In the genomic region with DNA sequence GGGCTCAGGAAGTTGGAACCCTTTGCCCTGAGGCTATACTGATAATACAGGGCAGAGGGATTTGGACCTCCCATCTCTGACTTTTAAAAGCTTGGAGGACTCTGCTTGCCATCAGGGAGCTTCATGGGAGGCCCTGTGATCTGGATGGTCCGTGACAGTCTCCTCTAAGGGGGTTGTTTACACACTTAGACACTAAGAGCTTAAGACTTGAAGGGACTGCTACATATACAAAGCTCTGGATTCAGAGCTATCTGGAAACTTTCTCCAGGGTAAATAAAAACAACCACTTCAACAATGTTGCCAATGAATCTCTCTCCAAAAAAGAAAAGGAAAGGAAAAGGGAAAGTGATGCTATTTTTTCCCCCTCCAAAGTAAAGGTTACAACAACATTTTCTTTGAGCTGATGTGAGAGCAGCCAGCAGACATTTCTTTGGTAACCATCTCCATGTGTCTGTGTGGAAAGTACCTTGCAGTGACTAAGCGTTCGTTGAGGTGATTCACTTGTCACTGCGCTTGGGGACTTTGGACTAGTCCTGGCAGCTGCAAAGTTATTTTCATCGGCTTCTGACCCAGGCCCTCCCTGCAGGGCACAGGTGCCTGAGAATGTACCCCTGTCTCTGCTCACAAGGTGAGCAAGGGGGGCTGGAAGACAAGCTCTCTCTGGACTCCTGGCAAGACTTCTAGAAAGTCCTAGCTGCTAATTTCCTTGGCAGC, we compare ENCODE assay signal across 8 cellular contexts.
DNase-seq lines count a peak whose midpoint lies in the region; ATAC-seq and TF ChIP-seq lines count a peak whose summit lies in the region.

No MANE protein-coding gene starts in this region.

- H3K36me3 Mint-ChIP-seq in activated T-helper 17 cell treated with anti-CD3 and anti-CD28 coated beads, Interleukin-2, amount 50 U/mL, for 72 hours (ENCODE audit: low read depth): no peaks in the 10 kb centered on the region
- H3K36me3 Mint-ChIP-seq in CD8-positive, alpha-beta memory T cell: no peaks in the 10 kb centered on the region

- POLR2A ChIA-PET in CD8-positive, alpha-beta memory T cell (lab: Charles Lee): no interaction called here

- no peaks in the 10 kb centered on the region for H3K9me3 ChIP-seq in left lung
- no peaks in the 10 kb centered on the region for H3K9me3 ChIP-seq in CD8-positive, alpha-beta memory T cell (ENCODE audit: low read length)

- no peak overlapping the region for H3K27ac Mint-ChIP-seq in activated T-helper 17 cell treated with anti-CD3 and anti-CD28 coated beads, Interleukin-2, amount 50 U/mL, for 72 hours
- no peak overlapping the region for H3K27ac Mint-ChIP-seq in CD8-positive, alpha-beta memory T cell

- H3K27me3 ChIP-seq in left lung: no peaks in the 10 kb centered on the region
- H3K27me3 ChIP-seq in CD8-positive, alpha-beta memory T cell (ENCODE audit: insufficient read depth, low read length, poor library complexity, severe bottlenecking): no peaks in the 10 kb centered on the region

- no peaks in the 10 kb centered on the region for H3K36me3 ChIP-seq in left lung
- H3K36me3 ChIP-seq in CD8-positive, alpha-beta memory T cell (ENCODE audit: insufficient read depth, low read length): no peaks in the 10 kb centered on the region

- intact Hi-C loops in left lung (cut with DNase I): no loop called here

- TF ChIP-seq CTCF in left lung (IDR thresholded peaks at IDR 0.05): no peak

- no peak overlapping the region for H3K4me3 ChIP-seq in left lung
- H3K4me3 ChIP-seq in CD8-positive, alpha-beta memory T cell (ENCODE audit: low read length): no peak overlapping the region

- H3K4me3 Mint-ChIP-seq in activated T-helper 17 cell treated with anti-CD3 and anti-CD28 coated beads, Interleukin-2, amount 50 U/mL, for 72 hours: no peak overlapping the region
- H3K4me3 Mint-ChIP-seq in CD8-positive, alpha-beta memory T cell: no peak overlapping the region

- H3K27ac ChIP-seq in left lung: peak overlapping the region; percentile 59 to 72
- no peak overlapping the region for H3K27ac ChIP-seq in CD8-positive, alpha-beta memory T cell (ENCODE audit: low read depth, low read length)

- H3K4me1 Mint-ChIP-seq in activated T-helper 17 cell treated with anti-CD3 and anti-CD28 coated beads, Interleukin-2, amount 50 U/mL, for 72 hours: no peaks in the 10 kb centered on the region
- no peaks in the 10 kb centered on the region for H3K4me1 Mint-ChIP-seq in CD8-positive, alpha-beta memory T cell

- DNase-seq in left lung (no peak), DMS153 (lab: John Stamatoyannopoulos, UW) (no peak), SK-N-DZ (ENCODE audit: low spot score) (no peak)
- no peak for DNase-seq in activated effector memory CD4-positive, alpha-beta T cell treated with Interleukin-2 at 50 U/mL for 16 hours
- no peak for DNase-seq in CD8-positive, alpha-beta memory T cell

- CTCF ChIA-PET in CD8-positive, alpha-beta memory T cell (lab: Charles Lee): no interaction called here

- no peaks in the 10 kb centered on the region for H3K9me3 Mint-ChIP-seq in activated T-helper 17 cell treated with anti-CD3 and anti-CD28 coated beads, Interleukin-2, amount 50 U/mL, for 72 hours
- H3K9me3 Mint-ChIP-seq in CD8-positive, alpha-beta memory T cell: peaks cover 0 to 5% (median 0%) of the 10 kb centered on the region in 5 donors

- H3K4me1 ChIP-seq in left lung: peaks cover 14 to 46% of the 10 kb centered on the region in 2 donors
- H3K4me1 ChIP-seq in CD8-positive, alpha-beta memory T cell (ENCODE audit: insufficient read depth, low read length): no peaks in the 10 kb centered on the region

- ATAC-seq in GM18907 (IDR thresholded peaks at IDR 0.05; ENCODE audit: unreplicated experiment) (peak; percentile 85), HG02938 (IDR thresholded peaks at IDR 0.05; ENCODE audit: unreplicated experiment) (peak; percentile 79), left lung (peak; percentile 6)
- ATAC-seq in activated T-helper 17 cell treated with anti-CD3 and anti-CD28 coated beads, Interleukin-2, amount 50 U/mL, for 72 hours (replicated peaks): peak; percentile 39

- no peaks in the 10 kb centered on the region for H3K27me3 Mint-ChIP-seq in activated T-helper 17 cell treated with anti-CD3 and anti-CD28 coated beads, Interleukin-2, amount 50 U/mL, for 72 hours
- peaks cover 0 to 3% of the 10 kb centered on the region in 2 donors for H3K27me3 Mint-ChIP-seq in CD8-positive, alpha-beta memory T cell

Comparison
In these comparisons a context has a peak if more than half of its experiments do, and no peak if none do; other contexts are left out.
1. ATAC-seq: peak in every context shown above with its lines; median percentile 85 in GM18907; 79 in HG02938; 39 in activated T-helper 17 cell treated with anti-CD3 and anti-CD28 coated beads, Interleukin-2, amount 50 U/mL, for 72 hours; 6 in left lung.